Comparison of ENCODE assay signal across 6 cellular contexts in the genomic region with DNA sequence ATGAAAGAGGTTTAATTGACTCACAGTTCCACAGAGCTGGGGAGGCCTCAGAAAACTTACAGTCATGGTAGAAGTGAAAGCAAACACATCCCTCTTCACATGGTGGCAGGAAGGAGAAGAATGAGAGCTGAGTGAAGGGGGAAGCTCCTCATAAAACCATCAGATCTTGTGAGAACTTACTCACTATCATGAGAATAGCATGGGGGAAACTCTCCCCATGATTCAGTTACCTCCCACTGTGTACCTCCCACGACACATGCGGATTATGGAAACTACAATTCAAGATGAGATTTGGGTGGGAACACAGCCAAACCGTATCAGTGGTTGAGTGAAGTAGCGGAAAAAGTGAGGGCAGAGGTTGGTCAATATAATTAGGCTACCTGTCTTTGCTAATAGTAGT.
DNase-seq lines count a peak whose midpoint lies in the region; FAIRE-seq and TF ChIP-seq lines count a peak whose summit lies in the region.
"Not testable (repeated sequence)": the region's sequence is repeated elsewhere in the genome, so short reads cannot be mapped to it uniquely, and the experiment has no call there.

No MANE protein-coding gene starts in this region.

- H2BK5ac ChIP-seq in H9 (ENCODE audit: insufficient read length, low read length); H1 (ENCODE audit: low read depth, low read length): not testable (repeated sequence)

- CTCF ChIA-PET in H1 (lab: Charles Lee; ENCODE audit: partially characterized antibody): not testable (repeated sequence)

- not testable (repeated sequence) for H4K8ac ChIP-seq in H9 (replicated peaks; ENCODE audit: insufficient read length, low read depth, low read length); H1 (ENCODE audit: extremely low read depth, insufficient read depth, low read length)

- H2AK5ac ChIP-seq in H9 (ENCODE audit: insufficient read length, low read length); H1 (ENCODE audit: low read depth, low read length): not testable (repeated sequence)

- FAIRE-seq in H1 (lab: Jason Lieb, UNC): not testable (repeated sequence)

- TF ChIP-seq EP300 in H1 (IDR thresholded peaks at IDR 0.05; ENCODE audit: borderline replicate concordance in 1 of 2, low read depth in 2 of 2, low read length in 2 of 2): not testable (repeated sequence)

- not testable (repeated sequence) for H3K4ac ChIP-seq in H9 (ENCODE audit: low read depth, low read length); H1 (replicated peaks; ENCODE audit: insufficient read length, low read depth, low read length)

- H3T11ph ChIP-seq in H9 (ENCODE audit: low read length): not testable (repeated sequence)

- not testable (repeated sequence) for H2BK20ac ChIP-seq in H9 (ENCODE audit: low read depth, low read length, poor library complexity, severe bottlenecking)
- H2BK20ac ChIP-seq in H1 (ENCODE audit: low read length): peak overlapping the region; percentile 29; the same call in 1 of the 2 replicates

- not testable (repeated sequence) for H3K79me2 ChIP-seq in H9 (ENCODE audit: insufficient read depth, low read length); H1 (ENCODE audit: control insufficient read depth in 1 of 2, insufficient read depth in 2 of 2, low read length in 2 of 2)

- TF ChIP-seq POLR2A in H1 (IDR thresholded peaks at IDR 0.05; ENCODE audit: control extremely low read depth in 1 of 2, low read depth in 2 of 2, low read length in 2 of 2): not testable (repeated sequence)

- H2BK15ac ChIP-seq in H9 (ENCODE audit: low read depth, low read length); H1 (ENCODE audit: low read length): not testable (repeated sequence)

- not testable (repeated sequence) for H3K23ac ChIP-seq in H9 (ENCODE audit: insufficient read length, low read depth, low read length); H1 (ENCODE audit: insufficient read length)

- not testable (repeated sequence) for H4K20me1 ChIP-seq in H9 (ENCODE audit: control insufficient read depth, insufficient read depth, insufficient read length); H1 (replicated peaks in 1 of 2; ENCODE audit: control insufficient read depth in 1 of 2, insufficient read depth in 2 of 2, low read length in 2 of 2)

- H2BK12ac ChIP-seq in H9 (ENCODE audit: insufficient read length, low read depth, low read length); H1 (ENCODE audit: low read depth, low read length): not testable (repeated sequence)

- not testable (repeated sequence) for TF ChIP-seq CTCF in H9 (conservative IDR thresholded peaks at IDR 0.05); H1 (IDR thresholded peaks at IDR 0.05; ENCODE audit: control extremely low read depth in 1 of 3, insufficient read depth in 1 of 3, low read depth in 1 of 3, low read length in 3 of 3); nephron (IDR thresholded peaks at IDR 0.05; ENCODE audit: unreplicated experiment in 3 of 3)

- H3K9me3 ChIP-seq in H9 (ENCODE audit: control insufficient read depth, low read depth, low read length) (peaks cover 17% of the 10 kb centered on the region), HUES48 (ENCODE audit: control insufficient read depth, insufficient read depth, low read length) (peaks cover 30% of the 10 kb centered on the region), NT2/D1 (ENCODE audit: insufficient read depth, low read length) (peaks cover 29% of the 10 kb centered on the region; the same call in 1 of the 2 replicates), H1 (ENCODE audit: insufficient read depth in 2 of 2, low read depth in 1 of 2, low read length in 1 of 2) (peaks cover 25 to 28% of the 10 kb centered on the region in 2 experiments)

- TF ChIP-seq RAD21 in H1 (IDR thresholded peaks at IDR 0.05 in 1 of 2, conservative IDR thresholded peaks at IDR 0.05 in 1 of 2; ENCODE audit: low read depth in 2 of 2, low read length in 2 of 2): not testable (repeated sequence)

- not testable (repeated sequence) for H3K23me2 ChIP-seq in H9 (ENCODE audit: insufficient read length, low read depth, low read length, poor library complexity, severe bottlenecking); H1 (ENCODE audit: low read depth, low read length)

- not testable (repeated sequence) for H3K79me1 ChIP-seq in H9 (ENCODE audit: insufficient read depth, low read depth, low read length, poor library complexity, severe bottlenecking); H1 (ENCODE audit: low read depth, low read length)

- not testable (repeated sequence) for H3K36me3 ChIP-seq in HUES48 (ENCODE audit: control insufficient read depth, insufficient read depth, low read length); NT2/D1 (ENCODE audit: insufficient read depth, insufficient read length, low read length)
- peaks cover 0 to 23% (median under 1%) of the 10 kb centered on the region in 4 experiments; a peak in 3 of 8 replicates for H3K36me3 ChIP-seq in H1 (ENCODE audit: control insufficient read depth in 2 of 4, insufficient read depth in 4 of 4, low read length in 3 of 4)

- H3K9me3 Mint-ChIP-seq in H9: peaks cover 27 to 40% of the 10 kb centered on the region in 2 experiments
- not testable (repeated sequence) for H3K9me3 Mint-ChIP-seq in nephron

- H3K9ac ChIP-seq in H9 (ENCODE audit: extremely low read depth, insufficient read length, low read length); HUES48 (ENCODE audit: low read depth, low read length); NT2/D1 (ENCODE audit: insufficient read length, low read depth); H1 (replicated peaks in 1 of 4; ENCODE audit: extremely low read depth in 1 of 4, low read depth in 3 of 4, low read length in 3 of 4): not testable (repeated sequence)

- H3K4me3 Mint-ChIP-seq in H9: peak overlapping the region; percentile 43 to 61; a peak in 4 of 5 replicates
- H3K4me3 Mint-ChIP-seq in nephron: not testable (repeated sequence)

- peaks cover 33 to 39% of the 10 kb centered on the region in 2 experiments for H3K4me1 Mint-ChIP-seq in H9
- peaks cover 28% of the 10 kb centered on the region for H3K4me1 Mint-ChIP-seq in nephron

- H3K4me1 ChIP-seq in H9 (ENCODE audit: insufficient read depth, low read length); NT2/D1 (ENCODE audit: insufficient read depth, insufficient read length); H1 (replicated peaks in 1 of 4; ENCODE audit: control insufficient read depth in 3 of 4, insufficient read depth in 4 of 4, low read length in 3 of 4): not testable (repeated sequence)
- H3K4me1 ChIP-seq in HUES48 (ENCODE audit: control insufficient read depth, insufficient read depth, low read length): peaks cover 28% of the 10 kb centered on the region

- H3K27me3 Mint-ChIP-seq in H9 (ENCODE audit: low read depth); nephron (ENCODE audit: low read depth): not testable (repeated sequence)

- POLR2A ChIA-PET in H1 (lab: Charles Lee; ENCODE audit: partially characterized antibody): not testable (repeated sequence)

- no CpG with 5 or more reads among the region's 4 CpGs for WGBS in H9 (ENCODE audit: extremely low coverage, insufficient read length, low lambda C conversion rate)
- WGBS in H1 (ENCODE audit: extremely low coverage in 1 of 2, insufficient coverage in 1 of 2, insufficient read length in 1 of 2, insufficient replicate concordance in 2 of 2, low coverage in 1 of 2, low lambda C conversion rate in 2 of 2, missing lambda C conversion rate in 1 of 2), 2 experiments: 39% methylated on average over 4 of the region's 4 CpGs; no CpG with 5 or more reads in 1 of the 2 experiments

- not testable (repeated sequence) for H4K91ac ChIP-seq in H9 (ENCODE audit: insufficient read length, low read depth, low read length); H1 (replicated peaks; ENCODE audit: insufficient read length, low read length)

- not testable (repeated sequence) for H2BK120ac ChIP-seq in H9 (ENCODE audit: low read depth, low read length, poor library complexity, severe bottlenecking)
- peak overlapping the region; percentile 91 for H2BK120ac ChIP-seq in H1 (replicated peaks; ENCODE audit: low read depth, low read length)

- H3K14ac ChIP-seq in H9 (ENCODE audit: insufficient read depth, low read length); H1 (ENCODE audit: insufficient read length): not testable (repeated sequence)

- not testable (repeated sequence) for H3K18ac ChIP-seq in H9 (ENCODE audit: insufficient read length, low read depth, low read length); H1 (ENCODE audit: extremely low read depth, low read length)

- not testable (repeated sequence) for H3K4me2 ChIP-seq in H9 (ENCODE audit: insufficient read depth, insufficient read length, low read length)
- H3K4me2 ChIP-seq in H1 (ENCODE audit: insufficient read depth in 1 of 2, low read depth in 2 of 2, low read length in 2 of 2): peak overlapping the region; percentile 12 to 30; a peak in 1 of 4 replicates

- H2AFZ ChIP-seq in H9 (ENCODE audit: low read length): not testable (repeated sequence)
- 0 out of 2 replicates have a peak overlapping the region, but pooled peaks have one; percentile 74 for H2AFZ ChIP-seq in H1 (ENCODE audit: low read length)

- peak overlapping the region; percentile 10 for H3K27ac ChIP-seq in H9 (ENCODE audit: insufficient read length, low read depth, low read length)
- peak overlapping the region; percentile 87 for H3K27ac ChIP-seq in HUES48 (ENCODE audit: low read depth, low read length)
- peak overlapping the region; percentile 34; the same call in 1 of the 2 replicates for H3K27ac ChIP-seq in H1 (ENCODE audit: low read depth, low read length)

- not testable (repeated sequence) for DNase-seq in H9; H1 (ENCODE audit: low read depth in 1 of 2, low spot score in 2 of 2)
- peak; percentile 5 for DNase-seq in NT2/D1 (ENCODE audit: low read depth, low spot score)
- DNase-seq in iPS DF 19.7 (ENCODE audit: low read depth, low spot score): peak; percentile 15

- H3K4me3 ChIP-seq in HUES48 (ENCODE audit: low read depth, low read length): peak overlapping the region; percentile 18; the same call in 1 of the 2 replicates
- not testable (repeated sequence) for H3K4me3 ChIP-seq in NT2/D1 (ENCODE audit: insufficient read length, low read depth)
- H3K4me3 ChIP-seq in H1 (ENCODE audit: extremely low read depth in 1 of 4, insufficient read depth in 2 of 4, low read depth in 3 of 4, low read length in 4 of 4): peak overlapping the region in 1 of 4 experiments; percentile 41; a peak in 1 of 8 replicates

- H3K36me3 Mint-ChIP-seq in H9 (ENCODE audit: insufficient read depth in 1 of 3, low read depth in 3 of 3): peaks cover 32 to 42% (median 32%) of the 10 kb centered on the region in 3 experiments
- H3K36me3 Mint-ChIP-seq in nephron (ENCODE audit: low read depth): not testable (repeated sequence)

- not testable (repeated sequence) for H3K56ac ChIP-seq in H9 (ENCODE audit: insufficient read length, low read depth, low read length); H1 (replicated peaks; ENCODE audit: insufficient read length, low read depth, low read length)

- H4K5ac ChIP-seq in H9 (ENCODE audit: insufficient read length, low read depth, low read length); H1 (ENCODE audit: insufficient read length, low read depth, low read length): not testable (repeated sequence)

- H3K27ac Mint-ChIP-seq in H9 (peak overlapping the region; percentile 78 to 92 (median 88)), nephron (peak overlapping the region in 2 of 3 experiments; percentile 0 to 26)

- H3K27me3 ChIP-seq in H9 (ENCODE audit: insufficient read depth, low read length); HUES48 (ENCODE audit: control insufficient read depth, insufficient read depth, low read length); NT2/D1 (ENCODE audit: insufficient read depth, insufficient read length); H1 (replicated peaks in 1 of 4; ENCODE audit: control insufficient read depth in 3 of 4, extremely low read depth in 1 of 4, insufficient read depth in 3 of 4, low read length in 3 of 4): not testable (repeated sequence)

Comparison
In these comparisons a context has a peak if more than half of its experiments do, and no peak if none do; other contexts are left out.
1. H3K27ac ChIP-seq: peak in every context shown above with its lines; median percentile 87 in HUES48; 34 in H1; 10 in H9.